In genomic region chr21:43881918-43882317, GRCh38 we compare ENCODE assay signal across 21 cellular contexts.
"Had no signal": no experiment of that assay in that cellular context is flagged by ENCODE, and none has a peak within 500 bp of the region (broad histone marks: within the 10 kb centered on the region; RNA-seq: fewer than 3 reads in every experiment).

No MANE protein-coding gene starts in this region.

- ATAC-seq: HepG2, Panc1, PC-3, SK-N-SH treated with all-trans-retinoic acid at 6 μM for 48 hours had no signal

- H3K27ac ChIP-seq: KMS-11 had no signal

- DNase-seq: IMR-90, Kasumi-1, MM.1S, NCI-H1092 treated with DMSO at 0.1 percent for 48 hours, NCI-H1436, NCI-H187, NCI-H2029, NCI-H2081 treated with DMSO at 0.1 percent for 48 hours, NCI-H2171, NCI-H226, NCI-H446, NCI-H510A, NCI-H524 treated with DMSO at 0.1 percent for 48 hours, NCI-H69, NCI-H774, PC-3, SHP77 had no signal
